In the genomic region with DNA sequence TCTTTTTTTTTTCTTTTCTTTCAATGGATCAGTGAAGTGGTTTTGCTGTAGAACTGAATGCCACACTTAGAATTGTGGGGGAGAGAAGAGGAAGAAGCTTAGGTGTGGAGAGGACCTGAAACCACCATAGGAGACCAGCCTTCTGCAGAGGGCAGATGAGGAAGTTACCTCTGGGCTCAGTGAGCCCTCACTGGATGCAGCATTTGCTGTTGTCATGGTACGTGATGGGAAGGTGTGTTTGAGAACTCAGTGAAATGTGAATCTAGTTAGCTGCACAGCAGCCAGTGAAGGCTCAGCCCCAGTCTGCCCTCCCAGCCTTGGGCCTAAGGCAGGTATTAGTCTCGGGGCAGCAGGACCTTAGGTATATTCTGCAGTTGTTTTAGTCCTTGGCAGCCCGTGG, we compare ENCODE assay signal across 11 cellular contexts. TPM values are rescaled to one million over a fixed set of nuclear protein-coding genes. Genes with fewer than 3 reads are reported as not detected.
DNase-seq lines count a peak whose midpoint lies in the region; ATAC-seq, FAIRE-seq and TF ChIP-seq lines count a peak whose summit lies in the region.
"Had no signal": no experiment of that assay in that cellular context is flagged by ENCODE, and none has a peak within 500 bp of the region (broad histone marks: within the 10 kb centered on the region; RNA-seq: fewer than 3 reads in every experiment).

No MANE protein-coding gene starts in this region.

- H3K27me3 Mint-ChIP-seq in activated CD8-positive, alpha-beta T cell treated with anti-CD3 and anti-CD28 coated beads for 36 hours: no peaks in the 10 kb centered on the region

- peak; percentile 100 for ATAC-seq in HG03103 (IDR thresholded peaks at IDR 0.05; ENCODE audit: low read depth, unreplicated experiment)
- ATAC-seq in activated CD8-positive, alpha-beta T cell treated with anti-CD3 and anti-CD28 coated beads for 36 hours: peak; percentile 76
- ATAC-seq: Panc1 had no signal

- DNase-seq in CD1c-positive myeloid dendritic cell (ENCODE audit: extremely low spot score): peak; percentile 40
- DNase-seq in GM19239 (ENCODE audit: insufficient read length, low spot score): no peak
- peak; percentile 36 for DNase-seq in activated CD8-positive, alpha-beta T cell treated with anti-CD3 and anti-CD28 coated beads for 36 hours
- no peak for DNase-seq in AG20443 (ENCODE audit: low spot score)
- DNase-seq in AG08395 (ENCODE audit: low spot score): no peak
- DNase-seq in hippocampal formation (lab: John Stamatoyannopoulos, UW): no peak
- DNase-seq in NK-92 treated with Interleukin-12 subunit alpha and Interleukin-12 subunit beta, amount 100 ng/mL, for 24 hours (lab: John Stamatoyannopoulos, UW): no peak
- DNase-seq: DMS79 had no signal

- intact Hi-C loops in activated CD8-positive, alpha-beta T cell treated with anti-CD3 and anti-CD28 coated beads for 36 hours (cut with micrococcal nuclease): no loop called here

- peak overlapping the region; percentile 79 for H3K27ac Mint-ChIP-seq in activated CD8-positive, alpha-beta T cell treated with anti-CD3 and anti-CD28 coated beads for 36 hours

- POLR2A ChIA-PET in activated CD8-positive, alpha-beta T cell treated with anti-CD3 and anti-CD28 coated beads for 36 hours (lab: Charles Lee): interaction anchor here (0.9 to 3.0 kb wide), 3 partner anchors 9 to 24 kb away, joined by 3 to 18 read pairs (median 3); no protein-coding TSS in a partner anchor

- H3K9me3 Mint-ChIP-seq in activated CD8-positive, alpha-beta T cell treated with anti-CD3 and anti-CD28 coated beads for 36 hours: peaks cover 6% of the 10 kb centered on the region

- peaks cover 88% of the 10 kb centered on the region for H3K4me1 Mint-ChIP-seq in activated CD8-positive, alpha-beta T cell treated with anti-CD3 and anti-CD28 coated beads for 36 hours (ENCODE audit: low read depth)

- peak overlapping the region; percentile 1 for H3K4me3 Mint-ChIP-seq in activated CD8-positive, alpha-beta T cell treated with anti-CD3 and anti-CD28 coated beads for 36 hours

- CTCF ChIA-PET in activated CD8-positive, alpha-beta T cell treated with anti-CD3 and anti-CD28 coated beads for 36 hours (lab: Charles Lee): interaction anchor here (1.1 kb wide), 1 partner anchor 29 kb away, joined by 3 read pairs; no protein-coding TSS in a partner anchor

- H3K36me3 Mint-ChIP-seq in activated CD8-positive, alpha-beta T cell treated with anti-CD3 and anti-CD28 coated beads for 36 hours (ENCODE audit: low read depth): peaks cover 67% of the 10 kb centered on the region

- FAIRE-seq in GM19239 (lab: Jason Lieb, UNC): peak; percentile 96
- FAIRE-seq: endometrium had no signal

- no peak for TF ChIP-seq CTCF in activated CD8-positive, alpha-beta T cell treated with anti-CD3 and anti-CD28 coated beads for 36 hours (IDR thresholded peaks at IDR 0.05)

RNA-seq across cellular contexts. Expression of gene CYFIP2, which starts 17.5 kb away (rescaled TPM):
- total RNA-seq in activated CD8-positive, alpha-beta T cell treated with anti-CD3 and anti-CD28 coated beads for 36 hours: 100 to 1,000 TPM; 350 to 351 TPM

Comparison
In these comparisons a context has a peak if more than half of its experiments do, and no peak if none do; other contexts are left out.
1. DNase-seq: peak in CD1c-positive myeloid dendritic cell (single experiment) and activated CD8-positive, alpha-beta T cell treated with anti-CD3 and anti-CD28 coated beads for 36 hours (single experiment); none in GM19239 (single experiment), AG20443 (single experiment), AG08395 (single experiment), hippocampal formation (0 of 2) and NK-92 treated with Interleukin-12 subunit alpha and Interleukin-12 subunit beta, amount 100 ng/mL, for 24 hours (single experiment).